Comparison of ENCODE assay signal across 1 cellular context in the genomic region with DNA sequence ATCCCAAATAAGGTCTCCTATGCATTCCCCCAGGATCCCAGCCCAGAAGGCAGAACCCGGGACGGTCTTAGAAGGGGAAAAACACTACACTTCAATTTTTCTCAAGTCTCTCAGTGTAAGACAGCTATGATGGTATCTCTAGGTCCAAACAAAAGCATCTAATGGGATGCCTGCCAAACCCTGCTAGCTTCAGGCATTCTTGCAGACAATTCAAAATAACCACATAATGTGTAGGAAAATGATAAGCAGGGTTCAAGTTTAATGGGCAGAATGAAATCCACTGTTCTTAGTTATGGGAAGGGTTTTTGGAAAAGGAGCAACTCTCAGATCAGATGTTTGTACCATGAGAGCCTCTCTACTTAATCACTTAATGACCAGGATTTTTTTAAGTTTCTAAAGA.
TF ChIP-seq lines count a peak whose summit lies in the region.

No MANE protein-coding gene starts in this region.

TF ChIP-seq in HEK293, 187 proteins besides CTCF, POLR2A, EP300 and RAD21 (continued from another document):
- TF ChIP-seq PRDM6 (tag by site-specific recombination; IDR thresholded peaks at IDR 0.05): peak; percentile 66
- peak; percentile 60; the same call in 1 of the 2 replicates for TF ChIP-seq FEZF1 (tag by site-specific recombination; IDR thresholded peaks at IDR 0.05)
